8 cellular contexts compared by ENCODE assay signal in genomic region chr14:101875726-101876268, GRCh38.
A peak's percentile ranks its signal among the peaks of the same experiment; 100 is the strongest.
DNase-seq lines count a peak whose midpoint lies in the region; ATAC-seq lines count a peak whose summit lies in the region.

No MANE protein-coding gene starts in this region.

- no peaks in the 10 kb centered on the region for H3K9me3 Mint-ChIP-seq in activated naive CD8-positive, alpha-beta T cell treated with anti-CD3 and anti-CD28 coated beads, Interleukin-2, amount 10 ng/mL, durations not matched to agents 7 days and 5 days
- H3K9me3 Mint-ChIP-seq in stimulated activated effector memory CD8-positive, alpha-beta T cell treated with anti-CD3 and anti-CD28 coated beads, Interleukin-12 subunit alpha, Interleukin-12 subunit beta, amount 100 ng/mL, for 72 hours = no peaks in the 10 kb centered on the region

- POLR2A ChIA-PET in activated naive CD8-positive, alpha-beta T cell treated with anti-CD3 and anti-CD28 coated beads, Interleukin-2, amount 10 ng/mL, durations not matched to agents 7 days and 5 days (lab: Charles Lee) = interaction anchor here (0.8 to 1.0 kb wide), 3 partner anchors 11 to 51 kb away, joined by 3 read pairs; no protein-coding TSS in a partner anchor

- DNase-seq in activated CD4-positive, CD25-positive, alpha-beta regulatory T cell treated with anti-CD3 and anti-CD28 coated beads, Interleukin-2, amount 50 U/mL, for 72 hours = no peak
- DNase-seq in activated naive CD8-positive, alpha-beta T cell treated with anti-CD3 and anti-CD28 coated beads, Interleukin-2, amount 10 ng/mL, durations not matched to agents 7 days and 5 days = no peak
- no peak for DNase-seq in stimulated activated effector memory CD8-positive, alpha-beta T cell treated with anti-CD3 and anti-CD28 coated beads, Interleukin-12 subunit alpha, Interleukin-12 subunit beta, amount 100 ng/mL, for 72 hours (ENCODE audit: low spot score in 2 of 2)
- DNase-seq in anterior cingulate cortex (lab: John Stamatoyannopoulos, UW) = no peak
- DNase-seq in ecto neural progenitor cell (ENCODE audit: low spot score) = no peak
- no peak for DNase-seq in NCI-H524 treated with DMSO at 0.1 percent for 48 hours (lab: John Stamatoyannopoulos, UW)

- no peaks in the 10 kb centered on the region for H3K27me3 Mint-ChIP-seq in activated naive CD8-positive, alpha-beta T cell treated with anti-CD3 and anti-CD28 coated beads, Interleukin-2, amount 10 ng/mL, durations not matched to agents 7 days and 5 days

- ATAC-seq in activated CD4-positive, CD25-positive, alpha-beta regulatory T cell treated with anti-CD3 and anti-CD28 coated beads, Interleukin-2, amount 50 U/mL, for 24 hours = peak; percentile 9 to 11
- peak; percentile 38 for ATAC-seq in HG03097 (IDR thresholded peaks at IDR 0.05; ENCODE audit: low FRiP score, unreplicated experiment)
- ATAC-seq in activated naive CD8-positive, alpha-beta T cell treated with anti-CD3 and anti-CD28 coated beads, Interleukin-2, amount 10 ng/mL, durations not matched to agents 7 days and 5 days (ENCODE audit: low read depth) = no peak
- no peak for ATAC-seq in stimulated activated effector memory CD8-positive, alpha-beta T cell treated with anti-CD3 and anti-CD28 coated beads, Interleukin-12 subunit alpha, Interleukin-12 subunit beta, amount 100 ng/mL, for 72 hours

- peaks cover 36% of the 10 kb centered on the region for H3K4me1 Mint-ChIP-seq in activated naive CD8-positive, alpha-beta T cell treated with anti-CD3 and anti-CD28 coated beads, Interleukin-2, amount 10 ng/mL, durations not matched to agents 7 days and 5 days
- peaks cover 90% of the 10 kb centered on the region for H3K4me1 Mint-ChIP-seq in stimulated activated effector memory CD8-positive, alpha-beta T cell treated with anti-CD3 and anti-CD28 coated beads, Interleukin-12 subunit alpha, Interleukin-12 subunit beta, amount 100 ng/mL, for 72 hours

- peak overlapping the region; percentile 72 for H3K27ac Mint-ChIP-seq in activated naive CD8-positive, alpha-beta T cell treated with anti-CD3 and anti-CD28 coated beads, Interleukin-2, amount 10 ng/mL, durations not matched to agents 7 days and 5 days
- peak overlapping the region; percentile 6 for H3K27ac Mint-ChIP-seq in stimulated activated effector memory CD8-positive, alpha-beta T cell treated with anti-CD3 and anti-CD28 coated beads, Interleukin-12 subunit alpha, Interleukin-12 subunit beta, amount 100 ng/mL, for 72 hours

- peak overlapping the region; percentile 48 for H3K4me3 Mint-ChIP-seq in activated naive CD8-positive, alpha-beta T cell treated with anti-CD3 and anti-CD28 coated beads, Interleukin-2, amount 10 ng/mL, durations not matched to agents 7 days and 5 days
- H3K4me3 Mint-ChIP-seq in stimulated activated effector memory CD8-positive, alpha-beta T cell treated with anti-CD3 and anti-CD28 coated beads, Interleukin-12 subunit alpha, Interleukin-12 subunit beta, amount 100 ng/mL, for 72 hours = peak overlapping the region; percentile 29

- peaks cover 5% of the 10 kb centered on the region for H3K36me3 Mint-ChIP-seq in activated naive CD8-positive, alpha-beta T cell treated with anti-CD3 and anti-CD28 coated beads, Interleukin-2, amount 10 ng/mL, durations not matched to agents 7 days and 5 days
- peaks cover 59% of the 10 kb centered on the region for H3K36me3 Mint-ChIP-seq in stimulated activated effector memory CD8-positive, alpha-beta T cell treated with anti-CD3 and anti-CD28 coated beads, Interleukin-12 subunit alpha, Interleukin-12 subunit beta, amount 100 ng/mL, for 72 hours

Comparison
In these comparisons a context has a peak if more than half of its experiments do, and no peak if none do; other contexts are left out.
1. ATAC-seq: peak in activated CD4-positive, CD25-positive, alpha-beta regulatory T cell treated with anti-CD3 and anti-CD28 coated beads, Interleukin-2, amount 50 U/mL, for 24 hours (2 of 2) and HG03097 (single experiment); none in activated naive CD8-positive, alpha-beta T cell treated with anti-CD3 and anti-CD28 coated beads, Interleukin-2, amount 10 ng/mL, durations not matched to agents 7 days and 5 days (single experiment) and stimulated activated effector memory CD8-positive, alpha-beta T cell treated with anti-CD3 and anti-CD28 coated beads, Interleukin-12 subunit alpha, Interleukin-12 subunit beta, amount 100 ng/mL, for 72 hours (single experiment).